ENCODE assay signal across 10 cellular contexts in the genomic region with DNA sequence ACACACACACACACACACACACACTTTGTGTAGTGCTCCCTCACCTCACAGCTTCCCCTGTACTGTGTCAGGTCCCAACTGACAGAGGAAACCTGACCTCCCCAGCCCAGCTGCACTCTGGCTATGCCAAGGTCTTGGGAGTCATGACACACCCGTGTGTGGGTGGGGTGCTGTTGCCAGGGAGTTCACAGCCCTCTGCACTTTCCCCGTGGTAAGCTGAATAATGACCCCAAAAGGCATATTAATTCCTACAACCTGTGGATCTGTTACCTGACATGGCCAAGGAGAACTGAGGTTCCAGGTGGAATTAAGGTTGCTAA. TPM values are rescaled to one million over a fixed set of nuclear protein-coding genes. Genes with fewer than 3 reads are reported as not detected.
DNase-seq lines count a peak whose midpoint lies in the region; ATAC-seq and TF ChIP-seq lines count a peak whose summit lies in the region.
"Had no signal": no experiment of that assay in that cellular context is flagged by ENCODE, and none has a peak within 500 bp of the region (broad histone marks: within the 10 kb centered on the region; RNA-seq: fewer than 3 reads in every experiment).

No MANE protein-coding gene starts in this region.

- H3K4me1 ChIP-seq in smooth muscle cell (ENCODE audit: low read depth), result peaks cover 13% of the 10 kb centered on the region

- H3K79me2 ChIP-seq in smooth muscle cell (ENCODE audit: low read depth), result no peaks in the 10 kb centered on the region

- no peaks in the 10 kb centered on the region for H4K20me1 ChIP-seq in smooth muscle cell (ENCODE audit: low read depth)

- H3K4me2 ChIP-seq in smooth muscle cell, result peak overlapping the region; percentile 61

- peak; percentile 8 to 32 for DNase-seq in activated CD4-positive, alpha-beta T cell treated with anti-CD3 and anti-CD28 coated beads, Interleukin-2, amount 50 U/mL, for 4 hours
- no peak for DNase-seq in activated CD4-positive, alpha-beta T cell treated with anti-CD3 and anti-CD28 coated beads, Interleukin-2, amount 50 U/mL, for 1 hour
- DNase-seq in MG63 (peak; percentile 87), smooth muscle cell (lab: John Stamatoyannopoulos, UW; ENCODE audit: unreplicated experiment) (no peak), AG08396 (ENCODE audit: low spot score) (no peak), SHP77 (lab: John Stamatoyannopoulos, UW) (no peak)
- DNase-seq: left ventricle myocardium superior had no signal

- no peak overlapping the region for H3K9ac ChIP-seq in smooth muscle cell (ENCODE audit: low read depth)

- H3K9me3 ChIP-seq in MG63, result peaks cover 6% of the 10 kb centered on the region
- H3K9me3 ChIP-seq in smooth muscle cell (replicated peaks; ENCODE audit: low read depth), result no peaks in the 10 kb centered on the region
- H3K9me3 ChIP-seq: suprapubic skin had no signal

- H3K27ac ChIP-seq in smooth muscle cell (ENCODE audit: low read depth), result no peak overlapping the region
- H3K27ac ChIP-seq: suprapubic skin had no signal

- H3K4me3 ChIP-seq in MG63 (no peak overlapping the region), smooth muscle cell (no peak overlapping the region)
- H3K4me3 ChIP-seq: suprapubic skin had no signal

- no peaks in the 10 kb centered on the region for H3K36me3 ChIP-seq in MG63
- no peaks in the 10 kb centered on the region for H3K36me3 ChIP-seq in smooth muscle cell (ENCODE audit: low read depth)
- H3K36me3 ChIP-seq: suprapubic skin had no signal

- H2AFZ ChIP-seq in smooth muscle cell (ENCODE audit: low read depth), result no peak overlapping the region

- peak; percentile 69 for ATAC-seq in esophagus mucosa
- ATAC-seq in GM19328 (IDR thresholded peaks at IDR 0.05; ENCODE audit: unreplicated experiment), result no peak
- ATAC-seq: left ventricle myocardium superior had no signal

- no peak for TF ChIP-seq CTCF in smooth muscle cell (IDR thresholded peaks at IDR 0.05; ENCODE audit: borderline replicate concordance, insufficient read depth, poor library complexity, severe bottlenecking)

- 45% methylated on average over 2 of the region's 2 CpGs for WGBS in smooth muscle cell (ENCODE audit: low lambda C conversion rate)

- H3K27me3 ChIP-seq in MG63 (no peaks in the 10 kb centered on the region), smooth muscle cell (ENCODE audit: low read depth) (no peaks in the 10 kb centered on the region)
- H3K27me3 ChIP-seq: suprapubic skin had no signal

- no peaks in the 10 kb centered on the region for H3F3A ChIP-seq in smooth muscle cell (ENCODE audit: low read depth)

RNA-seq across cellular contexts. Expression of a gene that starts 8.9 kb away (rescaled TPM):
- 10.2 and 11.3 TPM in 2 replicates for total RNA-seq in MG63 (2014; rRNA removed; shearing (Covaris generic); ENCODE audit: low replicate concordance)
- total RNA-seq in esophagus mucosa, result 1.3 TPM
- 0.76 and 0.90 TPM in 2 replicates for total RNA-seq in smooth muscle cell
- polyA plus RNA-seq in smooth muscle cell, result 1.4 and 2.8 TPM in 2 replicates

Comparison
In these comparisons a context has a peak if more than half of its experiments do, and no peak if none do; other contexts are left out.
1. DNase-seq: peak in activated CD4-positive, alpha-beta T cell treated with anti-CD3 and anti-CD28 coated beads, Interleukin-2, amount 50 U/mL, for 4 hours (2 of 2) and MG63 (single experiment); none in activated CD4-positive, alpha-beta T cell treated with anti-CD3 and anti-CD28 coated beads, Interleukin-2, amount 50 U/mL, for 1 hour (single experiment), smooth muscle cell (single experiment), AG08396 (single experiment) and SHP77 (0 of 2).